12 cellular contexts compared by ENCODE assay signal in genomic region chr3:169666501-169667379, GRCh38. TPM values are rescaled to one million over a fixed set of nuclear protein-coding genes. Genes with fewer than 3 reads are reported as not detected.
DNase-seq lines count a peak whose midpoint lies in the region; ATAC-seq and TF ChIP-seq lines count a peak whose summit lies in the region.
"Had no signal": no experiment of that assay in that cellular context is flagged by ENCODE, and none has a peak within 500 bp of the region (broad histone marks: within the 10 kb centered on the region; RNA-seq: fewer than 3 reads in every experiment).

No MANE protein-coding gene starts in this region.

- H3K36me3 Mint-ChIP-seq in GM23338 (ENCODE audit: low read depth), result no peaks in the 10 kb centered on the region
- no peaks in the 10 kb centered on the region for H3K36me3 Mint-ChIP-seq in activated T-helper 2 cell treated with anti-CD3 and anti-CD28 coated beads, Interferon-gamma antibody, Interleukin-2, Interleukin-4, amounts not matched to agents 10 μg/mL and 5 μg/mL and 100 μg/mL, durations not matched to agents 14 hours and 24 hours and 36 hours (ENCODE audit: low read depth)

- intact Hi-C loops in activated T-helper 2 cell treated with anti-CD3 and anti-CD28 coated beads, Interferon-gamma antibody, Interleukin-2, Interleukin-4, amounts not matched to agents 10 μg/mL and 5 μg/mL and 100 μg/mL, durations not matched to agents 14 hours and 24 hours and 36 hours (cut with micrococcal nuclease), result loop anchor here (5.0 kb wide), 2 partner anchors 424 to 799 kb away; no protein-coding TSS in a partner anchor
- intact Hi-C loops in sigmoid colon (cut with DNase I) (loop anchor here (5.0 kb wide), 2 partner anchors 624 to 799 kb away; no protein-coding TSS in a partner anchor), transverse colon (cut with DNase I; ENCODE audit: low total_unique reads) (loop anchor here (10.0 kb wide), 1 partner anchor 802 kb away; no protein-coding TSS in a partner anchor)

- H3K9me3 ChIP-seq in sigmoid colon, result no peaks in the 10 kb centered on the region
- no peaks in the 10 kb centered on the region for H3K9me3 ChIP-seq in transverse colon
- H3K9me3 ChIP-seq: prostate gland had no signal

- no peaks in the 10 kb centered on the region for H4K20me1 ChIP-seq in GM23338 (replicated peaks; ENCODE audit: insufficient read depth)

- ATAC-seq in GM23338, result no peak

- TF ChIP-seq CTCF in GM23338 (conservative IDR thresholded peaks at IDR 0.05; ENCODE audit: low read depth in 2 of 2), result no peak
- TF ChIP-seq CTCF in sigmoid colon (IDR thresholded peaks at IDR 0.05), result no peak
- no peak for TF ChIP-seq CTCF in transverse colon (IDR thresholded peaks at IDR 0.05)

- H3K9me3 Mint-ChIP-seq in GM23338, result peaks cover 2% of the 10 kb centered on the region; the same call in 2 of the 3 replicates
- no peaks in the 10 kb centered on the region for H3K9me3 Mint-ChIP-seq in activated T-helper 2 cell treated with anti-CD3 and anti-CD28 coated beads, Interferon-gamma antibody, Interleukin-2, Interleukin-4, amounts not matched to agents 10 μg/mL and 5 μg/mL and 100 μg/mL, durations not matched to agents 14 hours and 24 hours and 36 hours

- H3K4me3 Mint-ChIP-seq in GM23338, result peak overlapping the region; percentile 78
- H3K4me3 Mint-ChIP-seq in activated T-helper 2 cell treated with anti-CD3 and anti-CD28 coated beads, Interferon-gamma antibody, Interleukin-2, Interleukin-4, amounts not matched to agents 10 μg/mL and 5 μg/mL and 100 μg/mL, durations not matched to agents 14 hours and 24 hours and 36 hours (ENCODE audit: low read depth), result no peak overlapping the region

- H3K4me2 ChIP-seq in GM23338, result peak overlapping the region; percentile 85

- H3K4me3 ChIP-seq in GM23338 (peak overlapping the region; percentile 63), sigmoid colon (no peak overlapping the region), transverse colon (peak overlapping the region in 1 of 4 donors; percentile 32)
- H3K4me3 ChIP-seq: prostate gland had no signal

- H2AFZ ChIP-seq in GM23338, result no peak overlapping the region

- 19 to 60% methylated on average over 32 of the region's 32 CpGs for WGBS in sigmoid colon, 2 donors
- 29 to 53% methylated on average over 9 to 32 of the region's 32 CpGs for WGBS in transverse colon (ENCODE audit: low coverage in 1 of 2), 2 donors

- in situ Hi-C loops in transverse colon (cut with MboI; ENCODE audit: low pct_ligation_motif_present in 1 of 4, low pct_unique_long_range_greater_than_20kb in 1 of 4, low sequenced_read_pairs in 3 of 4), result loop anchor here in 3 of 4 donors (10.0 to 25.0 kb wide), 3 partner anchors 279 to 529 kb away; no protein-coding TSS in a partner anchor

- H3K27ac Mint-ChIP-seq in GM23338, result no peak overlapping the region
- peak overlapping the region; percentile 29 for H3K27ac Mint-ChIP-seq in activated T-helper 2 cell treated with anti-CD3 and anti-CD28 coated beads, Interferon-gamma antibody, Interleukin-2, Interleukin-4, amounts not matched to agents 10 μg/mL and 5 μg/mL and 100 μg/mL, durations not matched to agents 14 hours and 24 hours and 36 hours
- H3K27ac Mint-ChIP-seq: activated naive CD4-positive, alpha-beta T cell treated with anti-CD3 and anti-CD28 coated beads, Interleukin-2, amount 50 U/mL, for 24 hours had no signal

- peak; percentile 55 for DNase-seq in GM23338 (ENCODE audit: low spot score)
- no peak for DNase-seq in activated T-helper 2 cell treated with anti-CD3 and anti-CD28 coated beads, Interferon-gamma antibody, Interleukin-2, Interleukin-4, amounts not matched to agents 10 μg/mL and 5 μg/mL and 100 μg/mL, durations not matched to agents 14 hours and 24 hours and 36 hours (ENCODE audit: low spot score)
- DNase-seq in iPS-NIHi7 (ENCODE audit: extremely low spot score), result peak; percentile 23
- peak; percentile 56 for DNase-seq in sigmoid colon
- no peak for DNase-seq in transverse colon
- DNase-seq in stimulated activated naive CD4-positive, alpha-beta T cell treated with Interleukin-2 at 50 U/mL for 16 hours (lab: John Stamatoyannopoulos, UW), result no peak
- no peak for DNase-seq in CD1c-positive myeloid dendritic cell (ENCODE audit: extremely low spot score)
- DNase-seq: NCI-H1436, NCI-H526 treated with DMSO at 0.1 percent for 48 hours had no signal

- H3K27me3 Mint-ChIP-seq in GM23338 (ENCODE audit: insufficient read depth, low read depth, poor library complexity), result peaks cover 71% of the 10 kb centered on the region
- H3K27me3 Mint-ChIP-seq in activated T-helper 2 cell treated with anti-CD3 and anti-CD28 coated beads, Interferon-gamma antibody, Interleukin-2, Interleukin-4, amounts not matched to agents 10 μg/mL and 5 μg/mL and 100 μg/mL, durations not matched to agents 14 hours and 24 hours and 36 hours (ENCODE audit: low read depth), result peaks cover 81% of the 10 kb centered on the region

- H3K27ac ChIP-seq in GM23338 (ENCODE audit: low read depth) (no peak overlapping the region), sigmoid colon (no peak overlapping the region), transverse colon (no peak overlapping the region)
- H3K27ac ChIP-seq: prostate gland had no signal

- no peak for TF ChIP-seq EP300 in sigmoid colon (IDR thresholded peaks at IDR 0.05)
- TF ChIP-seq EP300 in transverse colon (IDR thresholded peaks at IDR 0.05; ENCODE audit: low read depth), result no peak

- H3K4me1 Mint-ChIP-seq in GM23338, result peaks cover 56% of the 10 kb centered on the region
- peaks cover 27% of the 10 kb centered on the region for H3K4me1 Mint-ChIP-seq in activated T-helper 2 cell treated with anti-CD3 and anti-CD28 coated beads, Interferon-gamma antibody, Interleukin-2, Interleukin-4, amounts not matched to agents 10 μg/mL and 5 μg/mL and 100 μg/mL, durations not matched to agents 14 hours and 24 hours and 36 hours (ENCODE audit: low read depth)

- TF ChIP-seq POLR2A in sigmoid colon (IDR thresholded peaks at IDR 0.05) (no peak), transverse colon (IDR thresholded peaks at IDR 0.05) (no peak)

- no peaks in the 10 kb centered on the region for H3K9me2 ChIP-seq in GM23338 (ENCODE audit: insufficient read depth)

- H3F3A ChIP-seq in GM23338 (replicated peaks; ENCODE audit: low read depth), result peaks cover 30% of the 10 kb centered on the region

- H3K27me3 ChIP-seq in GM23338 (ENCODE audit: insufficient read depth) (peaks cover 69% of the 10 kb centered on the region), sigmoid colon (peaks cover 67 to 99% (median 89%) of the 10 kb centered on the region in 3 donors), transverse colon (peaks cover 98% of the 10 kb centered on the region)

- H3K4me1 ChIP-seq in GM23338 (ENCODE audit: insufficient read depth), result peaks cover 58% of the 10 kb centered on the region
- H3K4me1 ChIP-seq in sigmoid colon, result peaks cover 0 to 43% (median 41%) of the 10 kb centered on the region in 4 donors
- H3K4me1 ChIP-seq in transverse colon, result peaks cover 0 to 47% (median 33%) of the 10 kb centered on the region in 4 donors
- H3K4me1 ChIP-seq: prostate gland had no signal

- H3K79me2 ChIP-seq in GM23338 (replicated peaks; ENCODE audit: insufficient read depth), result no peaks in the 10 kb centered on the region

- H3K36me3 ChIP-seq in GM23338 (ENCODE audit: insufficient read depth) (no peaks in the 10 kb centered on the region), sigmoid colon (no peaks in the 10 kb centered on the region), transverse colon (no peaks in the 10 kb centered on the region)
- H3K36me3 ChIP-seq: prostate gland had no signal

TF ChIP-seq in GM23338, 12 proteins besides CTCF, POLR2A, EP300 and RAD21:
- peak; percentile 70 for TF ChIP-seq EZH2 (IDR thresholded peaks at IDR 0.05; ENCODE audit: low read depth, unreplicated experiment)
- no peak for TF ChIP-seq NANOG (IDR thresholded peaks at IDR 0.05; ENCODE audit: borderline replicate concordance)
- no peak for TF ChIP-seq POLR2AphosphoS5 (IDR thresholded peaks at IDR 0.05; ENCODE audit: low read depth)
- TF ChIP-seq EZH2phosphoT487 (IDR thresholded peaks at IDR 0.05; ENCODE audit: unreplicated experiment), result peak; percentile 51

RNA-seq across cellular contexts. Expression of gene MECOM, which starts 3.2 kb away (rescaled TPM):
- 1.1 and 2.7 TPM in 2 replicates for total RNA-seq in GM23338 (2014; rRNA removed; shearing (Covaris generic))
- polyA plus RNA-seq in GM23338 (2016; fragmentation: Nextera tagmentation; extraction: Ambion mirVana), result 0.14 and 0.15 TPM in 2 replicates
- total RNA-seq in activated T-helper 2 cell treated with anti-CD3 and anti-CD28 coated beads, Interferon-gamma antibody, Interleukin-2, Interleukin-4, amounts not matched to agents 10 μg/mL and 5 μg/mL and 100 μg/mL, durations not matched to agents 14 hours and 24 hours and 36 hours, result not detected in 2 replicates
- 10 to 100 TPM in 1 of 4 donors, 1 to 10 TPM in 3; 3.0 to 17.7 (median 4.6) TPM for total RNA-seq in sigmoid colon
- 10 to 100 TPM; 12.0 to 23.2 (median 15.3) TPM for polyA plus RNA-seq in sigmoid colon
- total RNA-seq in transverse colon, result 10 to 100 TPM; 57.2 to 85.1 (median 80.7) TPM
- total RNA-seq: activated CD8-positive, alpha-beta memory T cell treated with anti-CD3 and anti-CD28 coated beads for 36 hours had no signal

Comparison
In these comparisons a context has a peak if more than half of its experiments do, and no peak if none do; other contexts are left out.
1. DNase-seq: peak in GM23338 (single experiment), iPS-NIHi7 (single experiment) and sigmoid colon (single experiment); none in activated T-helper 2 cell treated with anti-CD3 and anti-CD28 coated beads, Interferon-gamma antibody, Interleukin-2, Interleukin-4, amounts not matched to agents 10 μg/mL and 5 μg/mL and 100 μg/mL, durations not matched to agents 14 hours and 24 hours and 36 hours (single experiment), transverse colon (single experiment), stimulated activated naive CD4-positive, alpha-beta T cell treated with Interleukin-2 at 50 U/mL for 16 hours (single experiment) and CD1c-positive myeloid dendritic cell (single experiment).